In genomic region chr11:8760896-8761295, GRCh38 we compare ENCODE assay signal across 20 cellular contexts.
DNase-seq lines count a peak whose midpoint lies in the region; ATAC-seq and TF ChIP-seq lines count a peak whose summit lies in the region.
"Had no signal": no experiment of that assay in that cellular context is flagged by ENCODE, and none has a peak within 500 bp of the region (broad histone marks: within the 10 kb centered on the region; RNA-seq: fewer than 3 reads in every experiment).

No MANE protein-coding gene starts in this region.

- no peaks in the 10 kb centered on the region for H3K27me3 ChIP-seq in WERI-Rb-1 (ENCODE audit: insufficient read depth, low read depth, severe bottlenecking)
- H3K27me3 ChIP-seq in upper lobe of right lung: no peaks in the 10 kb centered on the region
- H3K27me3 ChIP-seq: brain microvascular endothelial cell, gastrocnemius medialis had no signal

- ATAC-seq in left cardiac atrium (no peak), upper lobe of right lung (no peak), HG03097 (IDR thresholded peaks at IDR 0.05; ENCODE audit: low FRiP score, unreplicated experiment) (no peak)
- ATAC-seq: A549, gastrocnemius medialis had no signal

- H3K9me3 ChIP-seq in WERI-Rb-1 (ENCODE audit: severe bottlenecking): no peaks in the 10 kb centered on the region
- H3K9me3 ChIP-seq in upper lobe of right lung: no peaks in the 10 kb centered on the region
- H3K9me3 ChIP-seq: A549, gastrocnemius medialis had no signal

- H3K4me1 ChIP-seq in upper lobe of right lung: peaks cover 28% of the 10 kb centered on the region

- no peak overlapping the region for H3K4me3 ChIP-seq in WERI-Rb-1 (ENCODE audit: low read depth, low read length)
- H3K4me3 ChIP-seq in upper lobe of right lung: no peak overlapping the region
- H3K4me3 ChIP-seq: A549, gastrocnemius medialis had no signal

- intact Hi-C loops in cardiac septum (cut with DNase I) (no loop called here), left cardiac atrium (cut with DNase I) (no loop called here), upper lobe of right lung (cut with DNase I) (no loop called here)

- H3K27ac ChIP-seq in WERI-Rb-1 (peak overlapping the region; percentile 85), upper lobe of right lung (peak overlapping the region; percentile 49)
- H3K27ac ChIP-seq: A549, brain microvascular endothelial cell had no signal

- DNase-seq in cardiac septum (ENCODE audit: low spot score) (peak; percentile 22), left cardiac atrium (no peak), WERI-Rb-1 (peak; percentile 54), left kidney (ENCODE audit: low read depth, low spot score) (peak; percentile 70), upper lobe of right lung (no peak), SHP77 treated with DMSO at 0.1 percent for 48 hours (lab: John Stamatoyannopoulos, UW) (no peak), T-helper 2 cell (no peak)
- DNase-seq: activated B cell treated with CpG ODN at 0.5 μM for 24 hours; activated naive CD4-positive, alpha-beta T cell treated with anti-CD3 and anti-CD28 coated beads for 36 hours; brain microvascular endothelial cell; effector memory CD4-positive, alpha-beta T cell; gastrocnemius medialis; GF-D8; KG1; NCI-H1436; NCI-H510A treated with DMSO at 0.1 percent for 48 hours; occipital lobe; SW 1271 had no signal

- H3K36me3 ChIP-seq in WERI-Rb-1 (no peaks in the 10 kb centered on the region), upper lobe of right lung (no peaks in the 10 kb centered on the region)
- H3K36me3 ChIP-seq: brain microvascular endothelial cell, gastrocnemius medialis had no signal

- TF ChIP-seq CTCF in WERI-Rb-1 (IDR thresholded peaks at IDR 0.05; ENCODE audit: low read depth, low read length): no peak
- no peak for TF ChIP-seq CTCF in upper lobe of right lung (IDR thresholded peaks at IDR 0.05)

Comparison
In these comparisons a context has a peak if more than half of its experiments do, and no peak if none do; other contexts are left out.
1. DNase-seq: peak in cardiac septum (single experiment), WERI-Rb-1 (single experiment) and left kidney (single experiment); none in left cardiac atrium (single experiment), upper lobe of right lung (single experiment), SHP77 treated with DMSO at 0.1 percent for 48 hours (single experiment) and T-helper 2 cell (0 of 5).